ENCODE assay signal across 8 cellular contexts in the genomic region with DNA sequence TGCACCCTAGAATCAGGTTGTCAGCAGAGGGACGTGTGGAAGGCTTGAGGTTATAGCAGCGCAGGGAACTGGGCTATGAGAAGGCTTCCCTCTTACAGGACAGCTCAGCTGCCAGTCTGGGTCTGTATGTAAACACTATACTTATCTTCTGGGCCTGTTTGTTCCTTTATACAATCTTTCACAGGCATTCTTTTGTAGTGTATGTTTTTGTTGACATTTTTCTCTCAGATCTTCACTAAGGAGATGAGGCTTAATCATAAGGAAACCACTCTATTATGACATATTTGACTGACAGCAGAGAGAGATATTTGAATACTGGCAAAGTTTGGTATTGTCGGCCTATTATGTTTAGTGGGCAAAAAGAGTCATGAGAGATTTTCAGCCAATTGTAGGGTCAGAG. TPM values are rescaled to one million over a fixed set of nuclear protein-coding genes. Genes with fewer than 3 reads are reported as not detected.
A peak's percentile ranks its signal among the peaks of the same experiment; 100 is the strongest.
DNase-seq lines count a peak whose midpoint lies in the region; ATAC-seq and TF ChIP-seq lines count a peak whose summit lies in the region.

No MANE protein-coding gene starts in this region.

- CTCF ChIA-PET in HCT116 (lab: Charles Lee), result interaction anchor here (1.4 to 6.6 kb wide), 3 partner anchors 15 to 106 kb away, joined by 7 to 34 read pairs (median 11); no protein-coding TSS in a partner anchor

- H4K20me1 ChIP-seq in HCT116 (ENCODE audit: insufficient read depth) (peaks cover 11% of the 10 kb centered on the region; the same call in 1 of the 2 replicates), smooth muscle cell (ENCODE audit: low read depth) (peaks cover 54% of the 10 kb centered on the region)

- H3F3A ChIP-seq in smooth muscle cell (ENCODE audit: low read depth), result no peaks in the 10 kb centered on the region

- peak overlapping the region; percentile 91 to 95 for H3K4me3 ChIP-seq in HCT116 (replicated peaks in 1 of 2; ENCODE audit: low read depth in 1 of 2, low read length in 2 of 2)
- H3K4me3 ChIP-seq in WERI-Rb-1 (ENCODE audit: low read depth, low read length), result peak overlapping the region; percentile 78
- peak overlapping the region; percentile 91 for H3K4me3 ChIP-seq in right cardiac atrium (ENCODE audit: low read length)
- H3K4me3 ChIP-seq in smooth muscle cell, result peak overlapping the region; percentile 80

- H3K4me2 ChIP-seq in HCT116 (ENCODE audit: low read length), result peak overlapping the region; percentile 91
- H3K4me2 ChIP-seq in smooth muscle cell, result peak overlapping the region; percentile 91

- H2AFZ ChIP-seq in HCT116 (ENCODE audit: low read depth, low read length, poor library complexity, severe bottlenecking), result no peak overlapping the region
- H2AFZ ChIP-seq in smooth muscle cell (ENCODE audit: low read depth), result no peak overlapping the region

- TF ChIP-seq POLR2A in HCT116 (IDR thresholded peaks at IDR 0.05; ENCODE audit: borderline replicate concordance, extremely low read depth, insufficient read depth, insufficient read length), result no peak

- intact Hi-C loops in HCT116 (cut with micrococcal nuclease), result no loop called here
- intact Hi-C loops in right cardiac atrium (cut with DNase I), result no loop called here

- H3K79me2 ChIP-seq in HCT116 (ENCODE audit: insufficient read depth, low read length) (peaks cover 57% of the 10 kb centered on the region), smooth muscle cell (ENCODE audit: low read depth) (peaks cover 58% of the 10 kb centered on the region)

- H3K9me2 ChIP-seq in HCT116 (ENCODE audit: insufficient read depth), result no peaks in the 10 kb centered on the region

- H3K9ac ChIP-seq in HCT116 (ENCODE audit: low read length) (peak overlapping the region; percentile 72), smooth muscle cell (ENCODE audit: low read depth) (peak overlapping the region; percentile 89)

- RAD21 ChIA-PET in HCT116 (lab: Charles Lee; ENCODE audit: low non-redundant PET in 1 of 2, low total read pairs in 2 of 2, uncharacterized antibody in 2 of 2, unreplicated experiment in 2 of 2), result no interaction called here

- no peak for TF ChIP-seq RAD21 in HCT116 (IDR thresholded peaks at IDR 0.05; ENCODE audit: low read depth)

- H3K36me3 ChIP-seq in HCT116 (ENCODE audit: control insufficient read depth in 1 of 2, insufficient read depth in 2 of 2, low read length in 2 of 2), result 0 out of 4 replicates have a peak, but pooled peaks cover 0 to 2% of the 10 kb centered on the region in 2 experiments
- H3K36me3 ChIP-seq in WERI-Rb-1, result peaks cover 20% of the 10 kb centered on the region
- no peaks in the 10 kb centered on the region for H3K36me3 ChIP-seq in smooth muscle cell (ENCODE audit: low read depth)

- BruUV-seq in HCT116 (replicated peaks; lab: Mats Ljungman, UMichigan), result TSS peak; percentile 60

- no peaks in the 10 kb centered on the region for H3K27me3 ChIP-seq in HCT116 (ENCODE audit: insufficient read depth, low read length)
- no peaks in the 10 kb centered on the region for H3K27me3 ChIP-seq in WERI-Rb-1 (ENCODE audit: insufficient read depth, low read depth, severe bottlenecking)
- no peaks in the 10 kb centered on the region for H3K27me3 ChIP-seq in right cardiac atrium (ENCODE audit: control insufficient read depth, insufficient read depth)
- no peaks in the 10 kb centered on the region for H3K27me3 ChIP-seq in smooth muscle cell (ENCODE audit: low read depth)

- POLR2A ChIA-PET in HCT116 (lab: Charles Lee), result interaction anchor here (1.3 kb wide), 1 partner anchor 35 kb away, joined by 3 read pairs; no protein-coding TSS in a partner anchor

- H3K4me1 ChIP-seq in HCT116 (ENCODE audit: control insufficient read depth in 1 of 2, insufficient read depth in 2 of 2, low read length in 2 of 2) (peaks cover 20 to 48% of the 10 kb centered on the region in 2 experiments), right cardiac atrium (ENCODE audit: control insufficient read depth, insufficient read depth, low read length) (peaks cover 10% of the 10 kb centered on the region), smooth muscle cell (ENCODE audit: low read depth) (peaks cover 20% of the 10 kb centered on the region)

- peak overlapping the region; percentile 61 for H3K27ac ChIP-seq in HCT116 (ENCODE audit: low read depth, low read length)
- peak overlapping the region; percentile 89; the same call in 1 of the 2 replicates for H3K27ac ChIP-seq in WERI-Rb-1
- H3K27ac ChIP-seq in right cardiac atrium (ENCODE audit: low read length), result peak overlapping the region; percentile 97
- peak overlapping the region; percentile 88 for H3K27ac ChIP-seq in smooth muscle cell (ENCODE audit: low read depth)

- ATAC-seq in HCT116 (no peak), right cardiac atrium (no peak), HG03520 (IDR thresholded peaks at IDR 0.05; ENCODE audit: unreplicated experiment) (no peak), HG03521 (IDR thresholded peaks at IDR 0.05; ENCODE audit: unreplicated experiment) (no peak), HG03097 (IDR thresholded peaks at IDR 0.05; ENCODE audit: low FRiP score, unreplicated experiment) (no peak)

- 18% methylated on average over 3 of the region's 3 CpGs for WGBS in right cardiac atrium
- WGBS in smooth muscle cell (ENCODE audit: low lambda C conversion rate), result 38% methylated on average over 3 of the region's 3 CpGs

- TF ChIP-seq CTCF in HCT116 (IDR thresholded peaks at IDR 0.05 in 2 of 3, conservative IDR thresholded peaks at IDR 0.05 in 1 of 3; ENCODE audit: borderline replicate concordance in 1 of 3, insufficient read depth in 1 of 3, low read depth in 2 of 3, low read length in 2 of 3) (no peak), WERI-Rb-1 (IDR thresholded peaks at IDR 0.05; ENCODE audit: low read depth, low read length) (no peak), smooth muscle cell (IDR thresholded peaks at IDR 0.05; ENCODE audit: borderline replicate concordance, insufficient read depth, poor library complexity, severe bottlenecking) (no peak)

- DNase-seq in HCT116 (ENCODE audit: low read depth, low spot score), result no peak
- no peak for DNase-seq in WERI-Rb-1
- DNase-seq in right cardiac atrium, result no peak
- DNase-seq in smooth muscle cell (lab: John Stamatoyannopoulos, UW; ENCODE audit: unreplicated experiment), result no peak
- no peak for DNase-seq in DMS153 treated with DMSO at 0.1 percent for 48 hours (lab: John Stamatoyannopoulos, UW; ENCODE audit: unreplicated experiment)

- H3K9me3 ChIP-seq in HCT116 (ENCODE audit: control insufficient read depth in 1 of 2, insufficient read depth in 1 of 2, low read depth in 1 of 2, low read length in 2 of 2) (no peaks in the 10 kb centered on the region), WERI-Rb-1 (ENCODE audit: severe bottlenecking) (no peaks in the 10 kb centered on the region), right cardiac atrium (ENCODE audit: control insufficient read depth, low read length) (no peaks in the 10 kb centered on the region), smooth muscle cell (replicated peaks; ENCODE audit: low read depth) (no peaks in the 10 kb centered on the region)

TF ChIP-seq in HCT116, 20 proteins besides CTCF, POLR2A, EP300 and RAD21 (continues in another document):
- TF ChIP-seq, protein P1, sequence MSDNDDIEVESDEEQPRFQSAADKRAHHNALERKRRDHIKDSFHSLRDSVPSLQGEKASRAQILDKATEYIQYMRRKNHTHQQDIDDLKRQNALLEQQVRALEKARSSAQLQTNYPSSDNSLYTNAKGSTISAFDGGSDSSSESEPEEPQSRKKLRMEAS (IDR thresholded peaks at IDR 0.05), result no peak
- TF ChIP-seq ELF1 (IDR thresholded peaks at IDR 0.05; ENCODE audit: borderline replicate concordance, low read depth) (no peak), TCF7L2 (IDR thresholded peaks at IDR 0.05; ENCODE audit: borderline replicate concordance, extremely low read depth, insufficient read depth, insufficient read length) (no peak), CEBPB (IDR thresholded peaks at IDR 0.05; ENCODE audit: low read depth) (no peak), POLR2AphosphoS5 (IDR thresholded peaks at IDR 0.05; ENCODE audit: low read depth, low read length) (no peak), EZH2 (IDR thresholded peaks at IDR 0.05) (no peak), SRF (IDR thresholded peaks at IDR 0.05; ENCODE audit: low read depth) (no peak), CBX3 (IDR thresholded peaks at IDR 0.05; ENCODE audit: low read depth) (no peak), ZFX (IDR thresholded peaks at IDR 0.05) (no peak), YY1 (IDR thresholded peaks at IDR 0.05; ENCODE audit: extremely low read depth, insufficient replicate concordance, low read depth, low read length) (no peak), SP1 (IDR thresholded peaks at IDR 0.05; ENCODE audit: low read depth) (no peak), JUND (IDR thresholded peaks at IDR 0.05) (no peak), EGR1 (IDR thresholded peaks at IDR 0.05; ENCODE audit: low read depth) (no peak), SIN3A (IDR thresholded peaks at IDR 0.05; ENCODE audit: low read depth) (no peak)
- TF ChIP-seq, protein P2, sequence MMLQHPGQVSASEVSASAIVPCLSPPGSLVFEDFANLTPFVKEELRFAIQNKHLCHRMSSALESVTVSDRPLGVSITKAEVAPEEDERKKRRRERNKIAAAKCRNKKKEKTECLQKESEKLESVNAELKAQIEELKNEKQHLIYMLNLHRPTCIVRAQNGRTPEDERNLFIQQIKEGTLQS (IDR thresholded peaks at IDR 0.05), result no peak

RNA-seq across cellular contexts. Expression of a gene that starts 0.9 kb away (rescaled TPM):
- 58.9 TPM for total RNA-seq in HCT116 (2021; ENCODE audit: unreplicated experiment)
- polyA plus RNA-seq in HCT116 (2012), result 46.9 and 56.2 TPM in 2 replicates
- 10 to 100 TPM; 34.9 to 43.3 (median 36.9) TPM for total RNA-seq in right cardiac atrium
- 17.2 TPM for polyA plus RNA-seq in right cardiac atrium
- total RNA-seq in smooth muscle cell, result 53.5 and 56.4 TPM in 2 replicates
- polyA plus RNA-seq in smooth muscle cell, result 44.4 and 52.8 TPM in 2 replicates

RNA-seq across cellular contexts. Expression of a gene that starts 4.9 kb away (rescaled TPM):
- total RNA-seq in HCT116 (2021; ENCODE audit: unreplicated experiment) (1.9 TPM), right cardiac atrium (under 1 TPM; 0.25 to 0.82 (median 0.29) TPM), smooth muscle cell (not detected in 2 replicates)
- polyA plus RNA-seq in HCT116 (2012), result 0.87 and 1.2 TPM in 2 replicates
- polyA plus RNA-seq in right cardiac atrium (0.52 TPM), smooth muscle cell (2.0 TPM in 2 replicates)

RNA-seq across cellular contexts. Expression of a gene that starts 20.2 kb away (rescaled TPM):
- total RNA-seq in HCT116 (2021; ENCODE audit: unreplicated experiment), result 5.5 TPM
- polyA plus RNA-seq in HCT116 (2012), result 7.7 and 9.8 TPM in 2 replicates
- total RNA-seq in right cardiac atrium, result under 1 TPM; 0.17 to 0.56 (median 0.32) TPM
- polyA plus RNA-seq in right cardiac atrium, result 0.18 TPM
- total RNA-seq in smooth muscle cell, result 0.63 and 1.5 TPM in 2 replicates
- 1.1 and 1.2 TPM in 2 replicates for polyA plus RNA-seq in smooth muscle cell
